ENCODE assay signal across 18 cellular contexts in genomic region chr7:155997431-155998327, GRCh38.
DNase-seq lines count a peak whose midpoint lies in the region; ATAC-seq, FAIRE-seq and TF ChIP-seq lines count a peak whose summit lies in the region.
"Had no signal": no experiment of that assay in that cellular context is flagged by ENCODE, and none has a peak within 500 bp of the region (broad histone marks: within the 10 kb centered on the region; RNA-seq: fewer than 3 reads in every experiment).

No MANE protein-coding gene starts in this region.

- H3K4me3 ChIP-seq in right atrium auricular region (no peak overlapping the region), bronchial epithelial cell (ENCODE audit: low read depth, low read length) (no peak overlapping the region), hepatocyte (no peak overlapping the region)
- H3K4me3 ChIP-seq: ascending aorta, colonic mucosa, SK-N-MC, tibial nerve had no signal

- 91% methylated on average over 35 of the region's 35 CpGs for WGBS in hepatocyte (ENCODE audit: low lambda C conversion rate, missing lambda C conversion rate)

- no peaks in the 10 kb centered on the region for H3K9me2 ChIP-seq in hepatocyte (replicated peaks; ENCODE audit: insufficient read depth)

- H3K36me3 Mint-ChIP-seq in stimulated activated naive CD8-positive, alpha-beta T cell treated with anti-CD3 and anti-CD28 coated beads, Interleukin-15, Interleukin-2, amounts not matched to agents 100 ng/mL and 50 ng/mL, for 24 hours (ENCODE audit: low read depth), result no peaks in the 10 kb centered on the region

- H3K36me3 ChIP-seq in right atrium auricular region (no peaks in the 10 kb centered on the region), bronchial epithelial cell (ENCODE audit: control insufficient read depth, insufficient read depth, low read length) (no peaks in the 10 kb centered on the region), hepatocyte (replicated peaks; ENCODE audit: insufficient read depth, low read depth) (no peaks in the 10 kb centered on the region)
- H3K36me3 ChIP-seq: ascending aorta, colonic mucosa, tibial nerve had no signal

- intact Hi-C loops in Right ventricle myocardium superior (cut with DNase I), result no loop called here

- FAIRE-seq in bronchial epithelial cell (lab: Jason Lieb, UNC), result no peak
- FAIRE-seq: frontal cortex had no signal

- TF ChIP-seq CTCF in right atrium auricular region (IDR thresholded peaks at IDR 0.05) (no peak), bronchial epithelial cell (IDR thresholded peaks at IDR 0.05; ENCODE audit: insufficient read depth, low read length, severe bottlenecking) (no peak), hepatocyte (IDR thresholded peaks at IDR 0.05; ENCODE audit: poor library complexity) (no peak)

- no peaks in the 10 kb centered on the region for H3K9me3 Mint-ChIP-seq in stimulated activated naive CD8-positive, alpha-beta T cell treated with anti-CD3 and anti-CD28 coated beads, Interleukin-15, Interleukin-2, amounts not matched to agents 100 ng/mL and 50 ng/mL, for 24 hours

- peaks cover 62% of the 10 kb centered on the region for H3K4me1 Mint-ChIP-seq in stimulated activated naive CD8-positive, alpha-beta T cell treated with anti-CD3 and anti-CD28 coated beads, Interleukin-15, Interleukin-2, amounts not matched to agents 100 ng/mL and 50 ng/mL, for 24 hours (ENCODE audit: low read depth)

- H3K4me1 ChIP-seq in right atrium auricular region, result no peaks in the 10 kb centered on the region
- H3K4me1 ChIP-seq in hepatocyte (ENCODE audit: insufficient read depth), result no peaks in the 10 kb centered on the region
- H3K4me1 ChIP-seq: ascending aorta, colonic mucosa, parathyroid adenoma, tibial nerve had no signal

- no peak overlapping the region for H3K4me2 ChIP-seq in hepatocyte

- H3K27me3 ChIP-seq in right atrium auricular region (no peaks in the 10 kb centered on the region), bronchial epithelial cell (ENCODE audit: control insufficient read depth, insufficient read depth, low read length) (peaks cover 21% of the 10 kb centered on the region), hepatocyte (no peaks in the 10 kb centered on the region)
- H3K27me3 ChIP-seq: ascending aorta, tibial nerve had no signal

- H3K27ac ChIP-seq in right atrium auricular region, result no peak overlapping the region
- H3K27ac ChIP-seq in hepatocyte, result no peak overlapping the region
- H3K27ac ChIP-seq: ascending aorta, colonic mucosa, parathyroid adenoma, SK-N-MC had no signal

- H3K27ac Mint-ChIP-seq in stimulated activated naive CD8-positive, alpha-beta T cell treated with anti-CD3 and anti-CD28 coated beads, Interleukin-15, Interleukin-2, amounts not matched to agents 100 ng/mL and 50 ng/mL, for 24 hours, result peak overlapping the region; percentile 84

- no peaks in the 10 kb centered on the region for H3K79me2 ChIP-seq in hepatocyte
- H3K79me2 ChIP-seq: parathyroid adenoma had no signal

- H4K20me1 ChIP-seq in hepatocyte (ENCODE audit: insufficient read depth, poor library complexity, severe bottlenecking), result no peaks in the 10 kb centered on the region

- ATAC-seq in Right ventricle myocardium superior (ENCODE audit: poor library complexity), result no peak
- ATAC-seq in GM21381 (IDR thresholded peaks at IDR 0.05; ENCODE audit: unreplicated experiment), result no peak
- ATAC-seq: left ventricle myocardium superior had no signal

- DNase-seq in right atrium auricular region (ENCODE audit: low spot score) (peak; percentile 38), Right ventricle myocardium superior (no peak), SW480 (ENCODE audit: low spot score) (peak; percentile 7), bronchial epithelial cell (ENCODE audit: low read depth) (peak; percentile 4), NCI-H446 (lab: John Stamatoyannopoulos, UW) (no peak), hepatocyte (ENCODE audit: low spot score) (no peak)
- DNase-seq: colonic mucosa, GOT3, left ventricle myocardium superior, NCI-H146, OCI-M1 had no signal

- peak overlapping the region; percentile 48 for H3K4me3 Mint-ChIP-seq in stimulated activated naive CD8-positive, alpha-beta T cell treated with anti-CD3 and anti-CD28 coated beads, Interleukin-15, Interleukin-2, amounts not matched to agents 100 ng/mL and 50 ng/mL, for 24 hours

- H3K9me3 ChIP-seq in right atrium auricular region (no peaks in the 10 kb centered on the region), hepatocyte (ENCODE audit: low read depth) (no peaks in the 10 kb centered on the region)
- H3K9me3 ChIP-seq: ascending aorta, colonic mucosa, tibial nerve had no signal

- no peak overlapping the region for H2AFZ ChIP-seq in hepatocyte
- H2AFZ ChIP-seq: parathyroid adenoma had no signal

- peaks cover 8% of the 10 kb centered on the region for H3K27me3 Mint-ChIP-seq in stimulated activated naive CD8-positive, alpha-beta T cell treated with anti-CD3 and anti-CD28 coated beads, Interleukin-15, Interleukin-2, amounts not matched to agents 100 ng/mL and 50 ng/mL, for 24 hours

Comparison
In these comparisons a context has a peak if more than half of its experiments do, and no peak if none do; other contexts are left out.
1. DNase-seq: peak in right atrium auricular region (single experiment), SW480 (single experiment) and bronchial epithelial cell (single experiment); none in Right ventricle myocardium superior (single experiment), NCI-H446 (0 of 2) and hepatocyte (single experiment).